ENCODE assay signal across 25 cellular contexts in the genomic region with DNA sequence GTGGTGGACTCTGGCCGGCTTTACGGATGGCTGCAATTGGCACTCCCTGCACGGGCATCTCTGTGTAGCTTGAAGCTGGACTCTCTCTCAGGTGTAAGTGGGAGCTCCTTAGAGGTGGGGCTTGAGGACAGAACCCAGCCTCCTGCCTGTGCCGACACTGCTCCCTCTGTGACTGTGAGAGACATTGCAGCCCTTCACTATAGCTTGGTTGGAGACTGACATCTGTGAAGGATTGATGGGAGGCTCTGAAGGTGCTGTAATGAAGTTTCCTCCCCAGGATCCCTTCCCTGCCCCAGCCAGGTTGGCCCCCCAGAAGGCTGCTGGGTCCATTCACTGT.
DNase-seq lines count a peak whose midpoint lies in the region; ATAC-seq, FAIRE-seq and TF ChIP-seq lines count a peak whose summit lies in the region.
"Had no signal": no experiment of that assay in that cellular context is flagged by ENCODE, and none has a peak within 500 bp of the region (broad histone marks: within the 10 kb centered on the region; RNA-seq: fewer than 3 reads in every experiment).

No MANE protein-coding gene starts in this region.

- TF ChIP-seq POLR2A in NB4 (IDR thresholded peaks at IDR 0.05; ENCODE audit: extremely low read depth, insufficient read length) (no peak), K562 (conservative IDR thresholded peaks at IDR 0.05) (no peak)

- no TSS peak for BruUV-seq in K562 (replicated peaks; lab: Mats Ljungman, UMichigan)

- POLR2A ChIA-PET in K562 (lab: Yijun Ruan, JAX), result no interaction called here

- WGBS in K562 (ENCODE audit: insufficient coverage, low coverage, missing lambda C conversion rate), result 0% methylated on average over 4 of the region's 4 CpGs

- DNase-seq in left ventricle myocardium superior (peak; percentile 5), right atrium auricular region (ENCODE audit: low spot score) (no peak), NB4 (ENCODE audit: low read depth) (peak; percentile 23), K562 (ENCODE audit: extremely low read depth in 1 of 4, low spot score in 3 of 4) (no peak), SK-N-DZ (ENCODE audit: low spot score) (no peak), AG08395 (ENCODE audit: low spot score) (no peak)
- DNase-seq: BE2C; CD4-positive, alpha-beta T cell; COR-L47; GDM1; GOT3; NCI-H1048; NCI-H1417 treated with DMSO at 0.1 percent for 48 hours; NCI-H187; NCI-H2107; NCI-H446 treated with DMSO at 0.1 percent for 48 hours; NCI-H526 treated with DMSO at 0.1 percent for 48 hours; PC-3; RPMI8226; SIG-M5; T-cell had no signal

- no peak for ATAC-seq in left ventricle myocardium superior
- peak; percentile 47; the same call in 1 of the 3 replicates for ATAC-seq in K562
- no peak for ATAC-seq in HG03196 (IDR thresholded peaks at IDR 0.05; ENCODE audit: unreplicated experiment)
- ATAC-seq: A549, PC-3, SK-N-SH treated with all-trans-retinoic acid at 6 μM for 48 hours, T-cell had no signal

- no peak for FAIRE-seq in K562 (lab: Jason Lieb, UNC)
- FAIRE-seq: A549, GM18507 had no signal

- no peaks in the 10 kb centered on the region for H3K9me1 ChIP-seq in K562 (ENCODE audit: control insufficient read depth, insufficient read depth, low read length)

- H2AFZ ChIP-seq in K562 (ENCODE audit: low read depth, low read length), result no peak overlapping the region

- H3K27me3 ChIP-seq in right atrium auricular region, result no peaks in the 10 kb centered on the region
- peaks cover 0 to 27% of the 10 kb centered on the region in 2 experiments; a peak in 4 of 5 replicates for H3K27me3 ChIP-seq in K562 (ENCODE audit: control insufficient read depth in 2 of 2, insufficient read depth in 2 of 2, low read length in 2 of 2)
- H3K27me3 ChIP-seq: BE2C had no signal

- peaks cover 0 to 24% of the 10 kb centered on the region in 2 donors for H3K4me1 ChIP-seq in right atrium auricular region
- H3K4me1 ChIP-seq in K562 (replicated peaks in 1 of 2; ENCODE audit: control insufficient read depth in 2 of 2, insufficient read depth in 2 of 2, low read length in 2 of 2), result no peaks in the 10 kb centered on the region
- H3K4me1 ChIP-seq: A549, BE2C had no signal

- no peak overlapping the region for H3K4me2 ChIP-seq in K562 (ENCODE audit: insufficient read depth, low read length)
- H3K4me2 ChIP-seq: A549 had no signal

- TF ChIP-seq EP300 in K562 (IDR thresholded peaks at IDR 0.05; ENCODE audit: low read length), result no peak

- intact Hi-C loops in left ventricle myocardium superior (cut with micrococcal nuclease) (no loop called here), K562 (cut with micrococcal nuclease) (no loop called here)

- H4K20me1 ChIP-seq in K562 (replicated peaks; ENCODE audit: control insufficient read depth, insufficient read depth, low read length), result no peaks in the 10 kb centered on the region

- H3K79me2 ChIP-seq in K562 (ENCODE audit: control insufficient read depth, insufficient read depth, low read length), result no peaks in the 10 kb centered on the region

- H3K36me3 ChIP-seq in right atrium auricular region (no peaks in the 10 kb centered on the region), K562 (ENCODE audit: control insufficient read depth, insufficient read depth, low read length) (no peaks in the 10 kb centered on the region)
- H3K36me3 ChIP-seq: BE2C had no signal

- H3K4me3 ChIP-seq in right atrium auricular region, result no peak overlapping the region
- H3K4me3 ChIP-seq in NB4 (ENCODE audit: low read depth, low read length), result no peak overlapping the region
- H3K4me3 ChIP-seq in K562, result no peak overlapping the region
- H3K4me3 ChIP-seq: A549 had no signal

- CTCF ChIA-PET in K562 (lab: Yijun Ruan, JAX; ENCODE audit: low intra/inter-chr PET ratio), result no interaction called here

- H3K9me3 ChIP-seq in right atrium auricular region, result no peaks in the 10 kb centered on the region
- H3K9me3 ChIP-seq in K562 (replicated peaks; ENCODE audit: control insufficient read depth, insufficient read depth, low read depth, low read length), result no peaks in the 10 kb centered on the region
- H3K9me3 ChIP-seq: A549, BE2C had no signal

- H3K27ac ChIP-seq in right atrium auricular region (no peak overlapping the region), K562 (ENCODE audit: extremely low read depth, low read depth, low read length) (no peak overlapping the region)
- H3K27ac ChIP-seq: A549 had no signal

- no peak overlapping the region for H3K9ac ChIP-seq in K562 (ENCODE audit: insufficient read depth in 1 of 2, low read depth in 2 of 2, low read length in 2 of 2)

- no peak for TF ChIP-seq CTCF in right atrium auricular region (IDR thresholded peaks at IDR 0.05)
- no peak for TF ChIP-seq CTCF in NB4 (IDR thresholded peaks at IDR 0.05; ENCODE audit: low read depth, low read length)
- no peak for TF ChIP-seq CTCF in K562 (IDR thresholded peaks at IDR 0.05 in 2 of 3, conservative IDR thresholded peaks at IDR 0.05 in 1 of 3; ENCODE audit: insufficient read depth in 2 of 3, low read depth in 1 of 3, low read length in 3 of 3)

- no peak for TF ChIP-seq RAD21 in K562 (CRISPR knock-in tag; conservative IDR thresholded peaks at IDR 0.05 in 1 of 2, IDR thresholded peaks at IDR 0.05 in 1 of 2)

- in situ Hi-C loops in K562 (cut with MboI), result no loop called here

TF ChIP-seq in K562, 482 proteins besides CTCF, POLR2A, EP300 and RAD21:
- TF ChIP-seq SMAD4 (CRISPR knock-in tag; conservative IDR thresholded peaks at IDR 0.05) (no peak), MAFG (tag; conservative IDR thresholded peaks at IDR 0.05) (no peak), HIVEP1 (CRISPR knock-in tag; IDR thresholded peaks at IDR 0.05) (no peak), MXI1 (IDR thresholded peaks at IDR 0.05; ENCODE audit: low read depth, low read length) (no peak), COPS2 (conservative IDR thresholded peaks at IDR 0.05) (no peak), ZNF766 (CRISPR knock-in tag; conservative IDR thresholded peaks at IDR 0.05) (no peak), ZBED1 (IDR thresholded peaks at IDR 0.05) (no peak), MECOM (CRISPR knock-in tag; IDR thresholded peaks at IDR 0.05) (no peak), CEBPB (tag; IDR thresholded peaks at IDR 0.05) (no peak), RAD51 (IDR thresholded peaks at IDR 0.05; ENCODE audit: borderline replicate concordance, low read depth) (no peak), SNRNP70 (optimal IDR thresholded peaks at IDR 0.05; ENCODE audit: low read depth, low read length) (no peak), SRSF7 (optimal IDR thresholded peaks at IDR 0.05; ENCODE audit: low read depth, low read length) (no peak), ZFX (CRISPR knock-in tag; IDR thresholded peaks at IDR 0.05) (no peak)
- TF ChIP-seq, protein P1, sequence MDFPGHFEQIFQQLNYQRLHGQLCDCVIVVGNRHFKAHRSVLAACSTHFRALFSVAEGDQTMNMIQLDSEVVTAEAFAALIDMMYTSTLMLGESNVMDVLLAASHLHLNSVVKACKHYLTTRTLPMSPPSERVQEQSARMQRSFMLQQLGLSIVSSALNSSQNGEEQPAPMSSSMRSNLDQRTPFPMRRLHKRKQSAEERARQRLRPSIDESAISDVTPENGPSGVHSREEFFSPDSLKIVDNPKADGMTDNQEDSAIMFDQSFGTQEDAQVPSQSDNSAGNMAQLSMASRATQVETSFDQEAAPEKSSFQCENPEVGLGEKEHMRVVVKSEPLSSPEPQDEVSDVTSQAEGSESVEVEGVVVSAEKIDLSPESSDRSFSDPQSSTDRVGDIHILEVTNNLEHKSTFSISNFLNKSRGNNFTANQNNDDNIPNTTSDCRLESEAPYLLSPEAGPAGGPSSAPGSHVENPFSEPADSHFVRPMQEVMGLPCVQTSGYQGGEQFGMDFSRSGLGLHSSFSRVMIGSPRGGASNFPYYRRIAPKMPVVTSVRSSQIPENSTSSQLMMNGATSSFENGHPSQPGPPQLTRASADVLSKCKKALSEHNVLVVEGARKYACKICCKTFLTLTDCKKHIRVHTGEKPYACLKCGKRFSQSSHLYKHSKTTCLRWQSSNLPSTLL (IDR thresholded peaks at IDR 0.05), result no peak
- TF ChIP-seq, protein P2, sequence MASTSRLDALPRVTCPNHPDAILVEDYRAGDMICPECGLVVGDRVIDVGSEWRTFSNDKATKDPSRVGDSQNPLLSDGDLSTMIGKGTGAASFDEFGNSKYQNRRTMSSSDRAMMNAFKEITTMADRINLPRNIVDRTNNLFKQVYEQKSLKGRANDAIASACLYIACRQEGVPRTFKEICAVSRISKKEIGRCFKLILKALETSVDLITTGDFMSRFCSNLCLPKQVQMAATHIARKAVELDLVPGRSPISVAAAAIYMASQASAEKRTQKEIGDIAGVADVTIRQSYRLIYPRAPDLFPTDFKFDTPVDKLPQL (IDR thresholded peaks at IDR 0.05; ENCODE audit: extremely low read depth, insufficient read length), result no peak
- TF ChIP-seq, protein P3, sequence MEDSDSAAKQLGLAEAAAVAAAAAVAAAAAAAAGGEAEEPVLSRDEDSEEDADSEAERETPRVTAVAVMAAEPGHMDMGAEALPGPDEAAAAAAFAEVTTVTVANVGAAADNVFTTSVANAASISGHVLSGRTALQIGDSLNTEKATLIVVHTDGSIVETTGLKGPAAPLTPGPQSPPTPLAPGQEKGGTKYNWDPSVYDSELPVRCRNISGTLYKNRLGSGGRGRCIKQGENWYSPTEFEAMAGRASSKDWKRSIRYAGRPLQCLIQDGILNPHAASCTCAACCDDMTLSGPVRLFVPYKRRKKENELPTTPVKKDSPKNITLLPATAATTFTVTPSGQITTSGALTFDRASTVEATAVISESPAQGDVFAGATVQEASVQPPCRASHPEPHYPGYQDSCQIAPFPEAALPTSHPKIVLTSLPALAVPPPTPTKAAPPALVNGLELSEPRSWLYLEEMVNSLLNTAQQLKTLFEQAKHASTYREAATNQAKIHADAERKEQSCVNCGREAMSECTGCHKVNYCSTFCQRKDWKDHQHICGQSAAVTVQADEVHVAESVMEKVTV (CRISPR knock-in tag; IDR thresholded peaks at IDR 0.05), result no peak
- TF ChIP-seq, protein P4, sequence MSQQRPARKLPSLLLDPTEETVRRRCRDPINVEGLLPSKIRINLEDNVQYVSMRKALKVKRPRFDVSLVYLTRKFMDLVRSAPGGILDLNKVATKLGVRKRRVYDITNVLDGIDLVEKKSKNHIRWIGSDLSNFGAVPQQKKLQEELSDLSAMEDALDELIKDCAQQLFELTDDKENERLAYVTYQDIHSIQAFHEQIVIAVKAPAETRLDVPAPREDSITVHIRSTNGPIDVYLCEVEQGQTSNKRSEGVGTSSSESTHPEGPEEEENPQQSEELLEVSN (IDR thresholded peaks at IDR 0.05; ENCODE audit: borderline replicate concordance in 1 of 2, extremely low read depth in 1 of 2, insufficient read depth in 1 of 2, insufficient read length in 1 of 2, low read depth in 1 of 2, low read length in 1 of 2, poor library complexity in 1 of 2, severe bottlenecking in 1 of 2), result no peak

Comparison
In these comparisons a context has a peak if more than half of its experiments do, and no peak if none do; other contexts are left out.
1. DNase-seq: peak in left ventricle myocardium superior (single experiment) and NB4 (single experiment); none in right atrium auricular region (single experiment), K562 (0 of 4), SK-N-DZ (single experiment) and AG08395 (single experiment).